Comparison of ENCODE assay signal across 13 cellular contexts in the genomic region with DNA sequence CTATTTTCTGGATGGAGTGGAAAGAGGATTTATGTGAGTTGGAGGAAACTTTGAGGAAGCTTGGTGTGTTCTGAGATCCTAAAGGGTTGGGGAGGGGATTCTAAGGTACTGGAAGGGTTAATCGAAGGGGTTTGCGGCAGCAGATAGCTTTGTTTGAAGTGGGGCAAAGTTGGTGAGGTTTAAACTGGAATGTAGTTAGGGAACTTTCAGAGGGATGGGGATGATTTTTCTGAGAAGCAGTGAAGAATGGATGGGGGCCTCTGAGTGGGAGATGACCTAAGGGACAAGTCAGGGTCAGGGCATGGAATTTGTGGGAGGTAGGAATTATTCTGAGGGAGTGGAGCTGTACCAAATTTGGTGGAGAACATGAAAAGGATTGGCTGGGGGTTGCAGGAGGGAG. TPM values are rescaled to one million over a fixed set of nuclear protein-coding genes. Genes with fewer than 3 reads are reported as not detected.
DNase-seq lines count a peak whose midpoint lies in the region; ATAC-seq and TF ChIP-seq lines count a peak whose summit lies in the region.
"Had no signal": no experiment of that assay in that cellular context is flagged by ENCODE, and none has a peak within 500 bp of the region (broad histone marks: within the 10 kb centered on the region; RNA-seq: fewer than 3 reads in every experiment).

No MANE protein-coding gene starts in this region.

- no peak for DNase-seq in CD4-positive, CD25-positive, alpha-beta regulatory T cell
- no peak for DNase-seq in HCT116 (ENCODE audit: low read depth, low spot score)
- DNase-seq in activated naive CD4-positive, alpha-beta T cell treated with anti-CD3 and anti-CD28 coated beads, Interleukin-2, amount 50 U/mL, for 72 hours (ENCODE audit: low spot score in 2 of 2) = no peak
- DNase-seq in memory B cell (ENCODE audit: low spot score in 2 of 2) = no peak
- no peak for DNase-seq in NCI-H1048 (lab: John Stamatoyannopoulos, UW)
- DNase-seq in iPS-NIHi11 (ENCODE audit: low spot score) = no peak
- DNase-seq in NCI-H1417 treated with DMSO at 0.1 percent for 48 hours (lab: John Stamatoyannopoulos, UW) = no peak
- DNase-seq: COR-L47, esophagus squamous epithelium, KG1, NCI-H2029 treated with DMSO at 0.1 percent for 48 hours, T1000 had no signal

- H3K4me1 Mint-ChIP-seq in CD4-positive, CD25-positive, alpha-beta regulatory T cell = peaks cover 28 to 76% (median 59%) of the 10 kb centered on the region in 4 donors
- peaks cover 34% of the 10 kb centered on the region for H3K4me1 Mint-ChIP-seq in memory B cell

- 0 out of 2 replicates have a peak overlapping the region, but pooled peaks have one; percentile 18 for H3K9ac ChIP-seq in HCT116 (ENCODE audit: low read length)

- CTCF ChIA-PET in HCT116 (lab: Charles Lee) = no interaction called here

- TF ChIP-seq CTCF in HCT116 (IDR thresholded peaks at IDR 0.05 in 2 of 3, conservative IDR thresholded peaks at IDR 0.05 in 1 of 3; ENCODE audit: borderline replicate concordance in 1 of 3, insufficient read depth in 1 of 3, low read depth in 2 of 3, low read length in 2 of 3) = no peak

- H3K27ac Mint-ChIP-seq in CD4-positive, CD25-positive, alpha-beta regulatory T cell = peak overlapping the region; percentile 4 to 88 (median 81)
- H3K27ac Mint-ChIP-seq in activated naive CD4-positive, alpha-beta T cell treated with anti-CD3 and anti-CD28 coated beads, Interleukin-2, amount 50 U/mL, for 72 hours = peak overlapping the region; percentile 17 to 32
- peak overlapping the region; percentile 6 for H3K27ac Mint-ChIP-seq in memory B cell

- intact Hi-C loops in HCT116 (cut with micrococcal nuclease) = no loop called here

- H3K4me3 ChIP-seq in CD4-positive, CD25-positive, alpha-beta regulatory T cell (ENCODE audit: low read depth, low read length) = peak overlapping the region; percentile 24
- no peak overlapping the region for H3K4me3 ChIP-seq in HCT116 (replicated peaks in 1 of 2; ENCODE audit: low read depth in 1 of 2, low read length in 2 of 2)
- H3K4me3 ChIP-seq: esophagus squamous epithelium had no signal

- peaks cover 20% of the 10 kb centered on the region; the same call in 1 of the 2 replicates for H4K20me1 ChIP-seq in HCT116 (ENCODE audit: insufficient read depth)

- no peaks in the 10 kb centered on the region for H3K9me2 ChIP-seq in HCT116 (ENCODE audit: insufficient read depth)

- no peaks in the 10 kb centered on the region for H3K9me3 ChIP-seq in CD4-positive, CD25-positive, alpha-beta regulatory T cell (ENCODE audit: control insufficient read depth in 2 of 2, low read length in 2 of 2)
- H3K9me3 ChIP-seq in HCT116 (ENCODE audit: control insufficient read depth in 1 of 2, insufficient read depth in 1 of 2, low read depth in 1 of 2, low read length in 2 of 2) = peaks cover 0 to 4% of the 10 kb centered on the region in 2 experiments; a peak in 1 of 4 replicates
- H3K9me3 ChIP-seq: esophagus squamous epithelium had no signal

- POLR2A ChIA-PET in HCT116 (lab: Charles Lee) = interaction anchor here (1.4 kb wide), 1 partner anchor 91 kb away, joined by 3 read pairs; no protein-coding TSS in a partner anchor

- H3K4me1 ChIP-seq in CD4-positive, CD25-positive, alpha-beta regulatory T cell (ENCODE audit: control insufficient read depth, insufficient read depth, low read length, poor library complexity, severe bottlenecking) = peaks cover 42% of the 10 kb centered on the region
- H3K4me1 ChIP-seq in HCT116 (ENCODE audit: control insufficient read depth in 1 of 2, insufficient read depth in 2 of 2, low read length in 2 of 2) = peaks cover 37 to 66% of the 10 kb centered on the region in 2 experiments

- peak overlapping the region; percentile 46 to 100 (median 62) for H3K4me3 Mint-ChIP-seq in CD4-positive, CD25-positive, alpha-beta regulatory T cell
- no peak overlapping the region for H3K4me3 Mint-ChIP-seq in memory B cell

- peaks cover 88% of the 10 kb centered on the region for H3K79me2 ChIP-seq in HCT116 (ENCODE audit: insufficient read depth, low read length)

- H3K27ac ChIP-seq in CD4-positive, CD25-positive, alpha-beta regulatory T cell (ENCODE audit: insufficient read depth, low read length, poor library complexity, severe bottlenecking) = no peak overlapping the region
- H3K27ac ChIP-seq in HCT116 (ENCODE audit: low read depth, low read length) = no peak overlapping the region; the same call in 1 of the 2 replicates
- H3K27ac ChIP-seq: esophagus squamous epithelium had no signal

- BruUV-seq in HCT116 (replicated peaks; lab: Mats Ljungman, UMichigan) = no TSS peak

- no peaks in the 10 kb centered on the region for H3K27me3 ChIP-seq in CD4-positive, CD25-positive, alpha-beta regulatory T cell (ENCODE audit: control insufficient read depth, insufficient read depth, low read length)
- no peaks in the 10 kb centered on the region for H3K27me3 ChIP-seq in HCT116 (ENCODE audit: insufficient read depth, low read length)
- H3K27me3 ChIP-seq: esophagus squamous epithelium had no signal

- no peak overlapping the region for H2AFZ ChIP-seq in HCT116 (ENCODE audit: low read depth, low read length, poor library complexity, severe bottlenecking)

- H3K36me3 ChIP-seq in CD4-positive, CD25-positive, alpha-beta regulatory T cell (ENCODE audit: control insufficient read depth, insufficient read depth, low read length) = peaks cover 3% of the 10 kb centered on the region
- H3K36me3 ChIP-seq in HCT116 (ENCODE audit: control insufficient read depth in 1 of 2, insufficient read depth in 2 of 2, low read length in 2 of 2) = peaks cover 5 to 11% of the 10 kb centered on the region in 2 experiments; a peak in 3 of 4 replicates

- peaks cover 0 to 2% (median 0%) of the 10 kb centered on the region in 7 donors for H3K9me3 Mint-ChIP-seq in CD4-positive, CD25-positive, alpha-beta regulatory T cell
- peaks cover 4 to 8% of the 10 kb centered on the region in 2 donors for H3K9me3 Mint-ChIP-seq in activated naive CD4-positive, alpha-beta T cell treated with anti-CD3 and anti-CD28 coated beads, Interleukin-2, amount 50 U/mL, for 72 hours
- H3K9me3 Mint-ChIP-seq in memory B cell = peaks cover 2% of the 10 kb centered on the region

- TF ChIP-seq RAD21 in HCT116 (IDR thresholded peaks at IDR 0.05; ENCODE audit: low read depth) = no peak

- H3K36me3 Mint-ChIP-seq in CD4-positive, CD25-positive, alpha-beta regulatory T cell = peaks cover 28% of the 10 kb centered on the region
- H3K36me3 Mint-ChIP-seq in activated naive CD4-positive, alpha-beta T cell treated with anti-CD3 and anti-CD28 coated beads, Interleukin-2, amount 50 U/mL, for 72 hours = peaks cover 39 to 66% of the 10 kb centered on the region in 2 donors
- peaks cover 2% of the 10 kb centered on the region for H3K36me3 Mint-ChIP-seq in memory B cell

- H3K27me3 Mint-ChIP-seq in CD4-positive, CD25-positive, alpha-beta regulatory T cell = peaks cover 6% of the 10 kb centered on the region
- H3K27me3 Mint-ChIP-seq in memory B cell = no peaks in the 10 kb centered on the region

- no peak for TF ChIP-seq POLR2A in HCT116 (IDR thresholded peaks at IDR 0.05; ENCODE audit: borderline replicate concordance, extremely low read depth, insufficient read depth, insufficient read length)

- ATAC-seq in CD4-positive, CD25-positive, alpha-beta regulatory T cell (ENCODE audit: low read depth in 2 of 2) = no peak
- ATAC-seq in HCT116 (no peak), memory B cell (ENCODE audit: low read depth) (no peak), HG02798 (IDR thresholded peaks at IDR 0.05; ENCODE audit: poor library complexity, unreplicated experiment) (no peak)
- ATAC-seq in activated naive CD4-positive, alpha-beta T cell treated with anti-CD3 and anti-CD28 coated beads, Interleukin-2, amount 50 U/mL, for 72 hours = no peak

- peak overlapping the region; percentile 7 for H3K4me2 ChIP-seq in HCT116 (ENCODE audit: low read length)

- RAD21 ChIA-PET in HCT116 (lab: Charles Lee; ENCODE audit: low non-redundant PET in 1 of 2, low total read pairs in 2 of 2, uncharacterized antibody in 2 of 2, unreplicated experiment in 2 of 2) = no interaction called here

TF ChIP-seq in HCT116, 20 proteins besides CTCF, POLR2A, EP300 and RAD21 (continues in another document):
- no peak for TF ChIP-seq ZNF274 (IDR thresholded peaks at IDR 0.05; ENCODE audit: low read depth, low read length)
- TF ChIP-seq ZFX (IDR thresholded peaks at IDR 0.05) = no peak
- TF ChIP-seq SRF (IDR thresholded peaks at IDR 0.05; ENCODE audit: low read depth) = no peak
- TF ChIP-seq EGR1 (IDR thresholded peaks at IDR 0.05; ENCODE audit: low read depth) = no peak
- no peak for TF ChIP-seq CEBPB (IDR thresholded peaks at IDR 0.05; ENCODE audit: low read depth)
- TF ChIP-seq CBX3 (IDR thresholded peaks at IDR 0.05; ENCODE audit: low read depth) = no peak
- no peak for TF ChIP-seq SIN3A (IDR thresholded peaks at IDR 0.05; ENCODE audit: low read depth)
- no peak for TF ChIP-seq EZH2phosphoT487 (IDR thresholded peaks at IDR 0.05; ENCODE audit: borderline replicate concordance)
- TF ChIP-seq ATF3 (IDR thresholded peaks at IDR 0.05) = no peak

RNA-seq across cellular contexts. Expression of gene SAE1, which starts 3.9 kb away (rescaled TPM):
- 45.5 TPM for total RNA-seq in CD4-positive, CD25-positive, alpha-beta regulatory T cell
- polyA plus RNA-seq in CD4-positive, CD25-positive, alpha-beta regulatory T cell = 100 to 1,000 TPM; 106 to 127 (median 115) TPM
- 213 TPM for total RNA-seq in HCT116 (2021; ENCODE audit: unreplicated experiment)
- polyA plus RNA-seq in HCT116 (2012) = 154 and 195 TPM in 2 replicates
- total RNA-seq in activated naive CD4-positive, alpha-beta T cell treated with anti-CD3 and anti-CD28 coated beads, Interleukin-2, amount 50 U/mL, for 72 hours = 100 to 1,000 TPM; 121 to 178 TPM

RNA-seq across cellular contexts. Expression of gene ZC3H4, which starts 21.0 kb away (rescaled TPM):
- 84.7 TPM for total RNA-seq in CD4-positive, CD25-positive, alpha-beta regulatory T cell
- under 1 TPM; 0.58 to 0.84 (median 0.69) TPM for polyA plus RNA-seq in CD4-positive, CD25-positive, alpha-beta regulatory T cell
- total RNA-seq in HCT116 (2021; ENCODE audit: unreplicated experiment) = 45.1 TPM
- 14.0 and 16.4 TPM in 2 replicates for polyA plus RNA-seq in HCT116 (2012)
- 100 to 1,000 TPM in 1 of 2 donors, 10 to 100 TPM in 1; 49.8 to 112 TPM for total RNA-seq in activated naive CD4-positive, alpha-beta T cell treated with anti-CD3 and anti-CD28 coated beads, Interleukin-2, amount 50 U/mL, for 72 hours

Comparison
In these comparisons a context has a peak if more than half of its experiments do, and no peak if none do; other contexts are left out.
1. H3K27ac Mint-ChIP-seq: peak in every context shown above with its lines; median percentile 81 in CD4-positive, CD25-positive, alpha-beta regulatory T cell; 24 in activated naive CD4-positive, alpha-beta T cell treated with anti-CD3 and anti-CD28 coated beads, Interleukin-2, amount 50 U/mL, for 72 hours; 6 in memory B cell.